Comparison of ENCODE assay signal across 12 cellular contexts in the genomic region with DNA sequence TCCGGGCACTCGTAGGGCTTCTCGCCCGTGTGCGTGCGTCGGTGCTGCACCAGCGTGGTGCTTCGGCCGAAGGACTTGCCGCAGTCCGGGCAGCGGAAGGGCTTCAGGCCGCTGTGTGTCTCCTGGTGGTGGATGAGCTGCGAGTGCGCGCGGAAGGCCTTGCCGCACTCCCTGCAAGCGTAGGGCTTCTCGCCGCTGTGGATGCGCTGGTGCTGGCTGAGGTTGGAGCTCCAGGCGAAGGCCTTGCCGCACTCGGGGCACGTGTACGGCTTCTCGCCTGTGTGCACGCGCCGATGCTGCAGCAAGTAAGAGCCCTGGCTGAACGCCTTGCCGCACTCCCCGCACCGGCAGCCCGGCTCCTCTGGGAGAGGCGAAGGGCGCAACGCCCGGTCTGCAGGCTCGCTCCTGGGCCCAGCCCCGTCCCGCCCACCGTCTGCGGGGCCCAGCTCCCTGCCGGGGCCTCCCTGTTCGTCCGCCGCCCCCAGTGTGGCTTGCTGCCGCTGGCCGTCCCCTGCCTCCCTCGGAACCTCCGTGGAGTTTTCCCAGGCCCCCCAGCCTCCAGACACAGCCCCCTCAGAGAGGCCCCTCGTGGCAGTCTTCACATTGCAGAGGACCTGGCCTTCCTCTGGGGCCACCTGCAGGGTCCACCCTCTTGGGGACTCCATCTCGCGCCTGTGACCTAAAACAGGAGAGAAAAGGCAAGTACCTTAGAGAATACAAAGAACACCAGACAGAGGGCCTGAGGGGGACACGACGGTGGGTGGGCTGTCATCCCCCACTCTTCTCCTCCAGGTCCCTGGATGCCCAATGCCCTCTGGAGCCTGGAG. TPM values are rescaled to one million over a fixed set of nuclear protein-coding genes. Genes with fewer than 3 reads are reported as not detected.
DNase-seq lines count a peak whose midpoint lies in the region; ATAC-seq and TF ChIP-seq lines count a peak whose summit lies in the region.
"Had no signal": no experiment of that assay in that cellular context is flagged by ENCODE, and none has a peak within 500 bp of the region (broad histone marks: within the 10 kb centered on the region; RNA-seq: fewer than 3 reads in every experiment).

No MANE protein-coding gene starts in this region.

- no peak overlapping the region for H2BK15ac ChIP-seq in mesendoderm (replicated peaks; ENCODE audit: low read depth)

- no peak overlapping the region for H2AK5ac ChIP-seq in mesendoderm (ENCODE audit: low read length)

- no peaks in the 10 kb centered on the region for H3K9me3 Mint-ChIP-seq in T-helper 1 cell treated with Interleukin-12 subunit alpha and Interleukin-12 subunit beta and Interleukin-4 antibody, amounts not matched to agents 30 μg/mL and 1 μg/mL, for 36 hours

- H3K27ac ChIP-seq in right cardiac atrium (ENCODE audit: low read length) (no peak overlapping the region), suprapubic skin (no peak overlapping the region), OCI-LY7 (ENCODE audit: low read depth, low read length, poor library complexity, severe bottlenecking) (no peak overlapping the region), mesendoderm (ENCODE audit: low read depth, low read length) (no peak overlapping the region)
- H3K27ac ChIP-seq: foreskin keratinocyte had no signal

- no peak overlapping the region for H4K5ac ChIP-seq in mesendoderm (ENCODE audit: low read length)

- H4K8ac ChIP-seq in mesendoderm (ENCODE audit: low read depth, low read length), result no peak overlapping the region

- H3K18ac ChIP-seq in mesendoderm (ENCODE audit: low read length), result no peak overlapping the region

- no peak overlapping the region for H2BK5ac ChIP-seq in mesendoderm (ENCODE audit: low read length)

- BruUV-seq in OCI-LY7 (replicated peaks; lab: Mats Ljungman, UMichigan), result no TSS peak

- WGBS in right cardiac atrium, result 25% methylated on average over 59 of the region's 59 CpGs
- WGBS in suprapubic skin, result 70% methylated on average over 7 of the region's 59 CpGs
- no CpG with 5 or more reads among the region's 59 CpGs for WGBS in mesendoderm (ENCODE audit: extremely low coverage, insufficient coverage, low lambda C conversion rate)

- H3K79me2 ChIP-seq in OCI-LY7 (ENCODE audit: insufficient read depth, low read depth, low read length), result no peaks in the 10 kb centered on the region
- H3K79me2 ChIP-seq in mesendoderm (ENCODE audit: control insufficient read depth, insufficient read depth, low read length), result no peaks in the 10 kb centered on the region

- H3K23ac ChIP-seq in mesendoderm (ENCODE audit: low read length), result no peak overlapping the region

- no peak overlapping the region for H3K9ac ChIP-seq in adipocyte (ENCODE audit: low read length)
- no peak overlapping the region for H3K9ac ChIP-seq in mesendoderm (ENCODE audit: low read length)

- no peaks in the 10 kb centered on the region for H4K20me1 ChIP-seq in OCI-LY7 (ENCODE audit: insufficient read depth, low read length)

- H3K4me2 ChIP-seq in OCI-LY7 (ENCODE audit: low read length), result no peak overlapping the region
- no peak overlapping the region for H3K4me2 ChIP-seq in mesendoderm (ENCODE audit: low read length)

- H3K4me1 Mint-ChIP-seq in T-helper 1 cell treated with Interleukin-12 subunit alpha and Interleukin-12 subunit beta and Interleukin-4 antibody, amounts not matched to agents 30 μg/mL and 1 μg/mL, for 36 hours (ENCODE audit: low read depth), result peaks cover 8% of the 10 kb centered on the region

- peak overlapping the region; percentile 34 for H3K4me3 Mint-ChIP-seq in T-helper 1 cell treated with Interleukin-12 subunit alpha and Interleukin-12 subunit beta and Interleukin-4 antibody, amounts not matched to agents 30 μg/mL and 1 μg/mL, for 36 hours

- H3K9me2 ChIP-seq in OCI-LY7 (ENCODE audit: insufficient read depth, low read length), result no peaks in the 10 kb centered on the region

- CTCF ChIA-PET in OCI-LY7 (lab: Charles Lee; ENCODE audit: unreplicated experiment), result no interaction called here

- H3K27me3 ChIP-seq in adipocyte (replicated peaks; ENCODE audit: control insufficient read depth, insufficient read depth, low read length) (no peaks in the 10 kb centered on the region), right cardiac atrium (ENCODE audit: control insufficient read depth, insufficient read depth) (no peaks in the 10 kb centered on the region), suprapubic skin (peaks cover 26% of the 10 kb centered on the region), mesendoderm (ENCODE audit: insufficient read depth, low read length, poor library complexity) (no peaks in the 10 kb centered on the region)

- DNase-seq in T-helper 1 cell (no peak), adipocyte (ENCODE audit: low read depth) (no peak), right cardiac atrium (peak in 2 of 3 donors; percentile 68 to 75), suprapubic skin (ENCODE audit: low spot score in 2 of 2) (no peak), OCI-LY7 (ENCODE audit: low spot score) (no peak), mesendoderm (no peak)
- DNase-seq: midbrain, NCI-H2081 treated with DMSO at 0.1 percent for 48 hours, PC-3 had no signal

- no peaks in the 10 kb centered on the region for H3K27me3 Mint-ChIP-seq in T-helper 1 cell treated with Interleukin-12 subunit alpha and Interleukin-12 subunit beta and Interleukin-4 antibody, amounts not matched to agents 30 μg/mL and 1 μg/mL, for 36 hours (ENCODE audit: low read depth)

- no peaks in the 10 kb centered on the region for H3K36me3 ChIP-seq in adipocyte (ENCODE audit: control insufficient read depth, insufficient read depth, low read length, severe bottlenecking)
- no peaks in the 10 kb centered on the region for H3K36me3 ChIP-seq in suprapubic skin
- H3K36me3 ChIP-seq in OCI-LY7 (ENCODE audit: insufficient read depth, low read length), result peaks cover 5% of the 10 kb centered on the region; the same call in 1 of the 2 replicates
- no peaks in the 10 kb centered on the region for H3K36me3 ChIP-seq in mesendoderm (ENCODE audit: control insufficient read depth, insufficient read depth, low read length)

- POLR2A ChIA-PET in OCI-LY7 (lab: Charles Lee), result no interaction called here

- H2BK120ac ChIP-seq in mesendoderm (ENCODE audit: low read depth, low read length), result no peak overlapping the region

- TF ChIP-seq POLR2A in suprapubic skin (IDR thresholded peaks at IDR 0.05), result no peak

- H3K79me1 ChIP-seq in mesendoderm (ENCODE audit: low read length), result no peaks in the 10 kb centered on the region

- H3K27ac Mint-ChIP-seq in T-helper 1 cell treated with Interleukin-12 subunit alpha and Interleukin-12 subunit beta and Interleukin-4 antibody, amounts not matched to agents 30 μg/mL and 1 μg/mL, for 36 hours, result no peak overlapping the region

- H3K4me1 ChIP-seq in adipocyte (ENCODE audit: control insufficient read depth, insufficient read depth, low read length) (peaks cover 17% of the 10 kb centered on the region), right cardiac atrium (ENCODE audit: control insufficient read depth, insufficient read depth, low read length) (peaks cover 7% of the 10 kb centered on the region), suprapubic skin (peaks cover 15% of the 10 kb centered on the region), OCI-LY7 (ENCODE audit: insufficient read depth, low read length, poor library complexity, severe bottlenecking) (peaks cover 8% of the 10 kb centered on the region), mesendoderm (ENCODE audit: control insufficient read depth, low read depth, low read length) (no peaks in the 10 kb centered on the region)
- H3K4me1 ChIP-seq: foreskin keratinocyte had no signal

- H3K36me3 Mint-ChIP-seq in T-helper 1 cell treated with Interleukin-12 subunit alpha and Interleukin-12 subunit beta and Interleukin-4 antibody, amounts not matched to agents 30 μg/mL and 1 μg/mL, for 36 hours (ENCODE audit: low read depth), result no peaks in the 10 kb centered on the region

- no peak overlapping the region for H2AFZ ChIP-seq in OCI-LY7 (ENCODE audit: low read length)

- intact Hi-C loops in right cardiac atrium (cut with DNase I), result no loop called here
- intact Hi-C loops in OCI-LY7 (cut with micrococcal nuclease; ENCODE audit: unreplicated experiment), result no loop called here

- no peak for TF ChIP-seq CTCF in suprapubic skin (IDR thresholded peaks at IDR 0.05)
- no peak for TF ChIP-seq CTCF in OCI-LY7 (conservative IDR thresholded peaks at IDR 0.05; ENCODE audit: low read length)

- ATAC-seq in right cardiac atrium (peak; percentile 1), GM21360 (IDR thresholded peaks at IDR 0.05; ENCODE audit: unreplicated experiment) (no peak)
- ATAC-seq: foreskin keratinocyte, PC-3 had no signal

- H3K4me3 ChIP-seq in adipocyte (ENCODE audit: low read length) (peak overlapping the region; percentile 47), right cardiac atrium (ENCODE audit: low read length) (peak overlapping the region; percentile 45), suprapubic skin (peak overlapping the region; percentile 27), OCI-LY7 (ENCODE audit: low read depth, low read length, poor library complexity, severe bottlenecking) (no peak overlapping the region), mesendoderm (ENCODE audit: low read length) (no peak overlapping the region)

- H3K4ac ChIP-seq in mesendoderm (ENCODE audit: low read depth, low read length), result no peak overlapping the region

- no peaks in the 10 kb centered on the region for H3K9me3 ChIP-seq in adipocyte (ENCODE audit: control insufficient read depth, low read length)
- no peaks in the 10 kb centered on the region for H3K9me3 ChIP-seq in right cardiac atrium (ENCODE audit: control insufficient read depth, low read length)
- no peaks in the 10 kb centered on the region for H3K9me3 ChIP-seq in suprapubic skin
- H3K9me3 ChIP-seq in OCI-LY7 (ENCODE audit: low read length), result no peaks in the 10 kb centered on the region

- H3K56ac ChIP-seq in mesendoderm (ENCODE audit: low read length), result no peak overlapping the region

- TF ChIP-seq EP300 in suprapubic skin (IDR thresholded peaks at IDR 0.05), result no peak

RNA-seq across cellular contexts. Expression of a gene that starts 3.9 kb away (rescaled TPM):
- total RNA-seq in right cardiac atrium (10 to 100 TPM; 21.0 to 36.0 (median 28.6) TPM), suprapubic skin (10 to 100 TPM in 2 of 4 donors, 1 to 10 TPM in 2; 1.0 to 14.9 (median 8.1) TPM), OCI-LY7 (2022) (24.5 and 26.9 TPM in 2 replicates)
- 32.6 TPM for polyA plus RNA-seq in right cardiac atrium
- 21.3 and 47.2 TPM in 2 replicates for total RNA-seq in OCI-LY7 (2014; rRNA removed; shearing (Covaris generic))
- polyA plus RNA-seq in mesendoderm (2013, experiment 1 of 2), result 13.5 TPM
- 11.7 TPM for polyA plus RNA-seq in mesendoderm (2013, experiment 2 of 2)

RNA-seq across cellular contexts. Expression of a gene that starts 5.4 kb away (rescaled TPM):
- 1 to 10 TPM in 1 of 4 donors, under 1 TPM in 3; 0.33 to 1.1 (median 0.47) TPM for total RNA-seq in right cardiac atrium
- polyA plus RNA-seq in right cardiac atrium, result 0.27 TPM
- total RNA-seq in suprapubic skin, result 1 to 10 TPM; 2.4 to 4.8 (median 3.4) TPM
- total RNA-seq in OCI-LY7 (2014; rRNA removed; shearing (Covaris generic)), result 2.8 and 3.6 TPM in 2 replicates
- 4.5 and 6.1 TPM in 2 replicates for total RNA-seq in OCI-LY7 (2022)
- polyA plus RNA-seq in mesendoderm (2013, experiment 1 of 2), result 0.46 TPM
- 0.49 TPM for polyA plus RNA-seq in mesendoderm (2013, experiment 2 of 2)

RNA-seq across cellular contexts. Expression of a gene that starts 23.6 kb away (rescaled TPM):
- total RNA-seq in right cardiac atrium (under 1 TPM; 0.33 to 0.82 (median 0.55) TPM), suprapubic skin (1 to 10 TPM; 2.6 to 6.2 (median 4.3) TPM), OCI-LY7 (2022) (5.3 and 5.8 TPM in 2 replicates)
- 0.52 TPM for polyA plus RNA-seq in right cardiac atrium
- total RNA-seq in OCI-LY7 (2014; rRNA removed; shearing (Covaris generic)), result 1.8 and 3.0 TPM in 2 replicates
- 1.7 TPM for polyA plus RNA-seq in mesendoderm (2013, experiment 1 of 2)
- polyA plus RNA-seq in mesendoderm (2013, experiment 2 of 2), result 1.8 TPM

RNA-seq across cellular contexts. Expression of a gene that starts 29.9 kb away (rescaled TPM):
- total RNA-seq in right cardiac atrium, result 100 to 1,000 TPM; 513 to 681 (median 600) TPM
- polyA plus RNA-seq in right cardiac atrium, result 566 TPM
- 1,000 to 10,000 TPM; 1,253 to 2,519 (median 2,306) TPM for total RNA-seq in suprapubic skin
- 3,315 and 3,333 TPM in 2 replicates for total RNA-seq in OCI-LY7 (2014; rRNA removed; shearing (Covaris generic))
- 1,573 and 1,607 TPM in 2 replicates for total RNA-seq in OCI-LY7 (2022)
- 1,257 TPM for polyA plus RNA-seq in mesendoderm (2013, experiment 1 of 2)
- 1,274 TPM for polyA plus RNA-seq in mesendoderm (2013, experiment 2 of 2)

RNA-seq across cellular contexts. Expression of a gene that starts 30.4 kb away (rescaled TPM):
- total RNA-seq in right cardiac atrium, result 1 to 10 TPM; 1.4 to 2.1 (median 1.9) TPM
- polyA plus RNA-seq in right cardiac atrium, result 0.79 TPM
- 1 to 10 TPM; 4.3 to 7.6 (median 5.6) TPM for total RNA-seq in suprapubic skin
- total RNA-seq in OCI-LY7 (2014; rRNA removed; shearing (Covaris generic)), result 2.6 and 3.3 TPM in 2 replicates
- 3.7 and 5.1 TPM in 2 replicates for total RNA-seq in OCI-LY7 (2022)
- 1.9 TPM for polyA plus RNA-seq in mesendoderm (2013, experiment 1 of 2)
- 1.7 TPM for polyA plus RNA-seq in mesendoderm (2013, experiment 2 of 2)

Comparison
In these comparisons a context has a peak if more than half of its experiments do, and no peak if none do; other contexts are left out.
1. DNase-seq: peak in right cardiac atrium (2 of 3); none in T-helper 1 cell (0 of 5), adipocyte (single experiment), suprapubic skin (0 of 2), OCI-LY7 (single experiment) and mesendoderm (single experiment).
2. H3K4me3 ChIP-seq: peak in adipocyte (single experiment), right cardiac atrium (single experiment) and suprapubic skin (single experiment); none in OCI-LY7 (single experiment) and mesendoderm (single experiment).